ENCODE assay signal across 23 cellular contexts in genomic region chr6:80465513-80465912, GRCh38.
"Had no signal": no experiment of that assay in that cellular context is flagged by ENCODE, and none has a peak within 500 bp of the region (broad histone marks: within the 10 kb centered on the region; RNA-seq: fewer than 3 reads in every experiment).

No MANE protein-coding gene starts in this region.

- H3K36me3 ChIP-seq: SJSA1 had no signal

- H3K27me3 ChIP-seq: SJSA1 had no signal

- DNase-seq: KBM-7; MV-4-11; NCI-H1048; NCI-H1105; NCI-H1417; NCI-H1436 treated with DMSO at 0.1 percent for 48 hours; NCI-H1694; NCI-H187 treated with DMSO at 0.1 percent for 48 hours; NCI-H2029 treated with DMSO at 0.1 percent for 48 hours; NCI-H2171 treated with DMSO at 0.1 percent for 48 hours; NCI-H2227 treated with DMSO at 0.1 percent for 48 hours; NCI-H510A; NCI-H524 treated with DMSO at 0.1 percent for 48 hours; NCI-H69; NCI-H774; NK-92 treated with Interleukin-12 subunit alpha and Interleukin-12 subunit beta, amount 100 ng/mL, for 24 hours; OCI-M1; PC-9; Right ventricle myocardium superior; RPMI8226; SIG-M5 had no signal

- H3K4me1 ChIP-seq: SJSA1 had no signal

- H3K9me3 ChIP-seq: SJSA1 had no signal

- H3K27ac ChIP-seq: PC-9, SJSA1, SK-N-MC had no signal

- H3K4me3 ChIP-seq: PC-9, SJSA1, SK-N-MC had no signal
